In genomic region chr17:78953356-78954350, GRCh38 we compare ENCODE assay signal across 1 cellular context.
TF ChIP-seq lines count a peak whose summit lies in the region.

No MANE protein-coding gene starts in this region.

TF ChIP-seq in H1, 55 proteins besides CTCF, POLR2A, EP300 and RAD21:
- TF ChIP-seq TBP (IDR thresholded peaks at IDR 0.05; ENCODE audit: low read depth, low read length) (no peak), POU5F1 (IDR thresholded peaks at IDR 0.05; ENCODE audit: low read depth, low read length) (no peak), CTBP2 (IDR thresholded peaks at IDR 0.05; ENCODE audit: borderline replicate concordance, insufficient read depth, insufficient read length, low read length) (no peak)
- TF ChIP-seq, protein P1, sequence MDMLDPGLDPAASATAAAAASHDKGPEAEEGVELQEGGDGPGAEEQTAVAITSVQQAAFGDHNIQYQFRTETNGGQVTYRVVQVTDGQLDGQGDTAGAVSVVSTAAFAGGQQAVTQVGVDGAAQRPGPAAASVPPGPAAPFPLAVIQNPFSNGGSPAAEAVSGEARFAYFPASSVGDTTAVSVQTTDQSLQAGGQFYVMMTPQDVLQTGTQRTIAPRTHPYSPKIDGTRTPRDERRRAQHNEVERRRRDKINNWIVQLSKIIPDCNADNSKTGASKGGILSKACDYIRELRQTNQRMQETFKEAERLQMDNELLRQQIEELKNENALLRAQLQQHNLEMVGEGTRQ (IDR thresholded peaks at IDR 0.05; ENCODE audit: low read length): no peak
